15 cellular contexts compared by ENCODE assay signal in genomic region chr20:23635768-23636090, GRCh38. TPM values are rescaled to one million over a fixed set of nuclear protein-coding genes. Genes with fewer than 3 reads are reported as not detected.
DNase-seq lines count a peak whose midpoint lies in the region; ATAC-seq and TF ChIP-seq lines count a peak whose summit lies in the region.
"Not testable (repeated sequence)": the region's sequence is repeated elsewhere in the genome, so short reads cannot be mapped to it uniquely, and the experiment has no call there.
"Had no signal": no experiment of that assay in that cellular context is flagged by ENCODE, and none has a peak within 500 bp of the region (broad histone marks: within the 10 kb centered on the region; RNA-seq: fewer than 3 reads in every experiment).

No MANE protein-coding gene starts in this region.

- not testable (repeated sequence) for H3K27me3 ChIP-seq in ACC112 (ENCODE audit: insufficient read depth, low read length); PC-9 (ENCODE audit: insufficient read depth, low read depth); heart left ventricle; rectal smooth muscle tissue (ENCODE audit: control insufficient read depth, insufficient read depth, low read length); tibial nerve

- not testable (repeated sequence) for TF ChIP-seq POLR2A in heart left ventricle (IDR thresholded peaks at IDR 0.05); tibial nerve (IDR thresholded peaks at IDR 0.05)

- H3K79me2 ChIP-seq in ACC112 (ENCODE audit: control insufficient read depth, insufficient read depth, low read length, unreplicated experiment): peaks cover 33% of the 10 kb centered on the region
- H3K79me2 ChIP-seq in PC-9 (ENCODE audit: low read depth): peaks cover 29% of the 10 kb centered on the region

- peaks cover 35% of the 10 kb centered on the region for H3K4me1 Mint-ChIP-seq in MCF 10A (ENCODE audit: insufficient read depth, unreplicated experiment)
- H3K4me1 Mint-ChIP-seq in mesothelial cell of epicardium: peaks cover 14% of the 10 kb centered on the region

- not testable (repeated sequence) for DNase-seq in PC-9; MCF 10A (ENCODE audit: unreplicated experiment); epithelial cell of prostate (ENCODE audit: low read depth, low spot score); heart left ventricle; mesothelial cell of epicardium (ENCODE audit: low spot score in 2 of 2, unreplicated experiment in 2 of 2); tibial nerve (ENCODE audit: low spot score in 2 of 2)

- H3F3A ChIP-seq in PC-9 (ENCODE audit: insufficient read depth, low read depth): not testable (repeated sequence)

- not testable (repeated sequence) for H3K27ac ChIP-seq in ACC112 (ENCODE audit: low read depth, low read length); rectal smooth muscle tissue (ENCODE audit: low read depth, low read length)
- H3K27ac ChIP-seq in PC-9: 0 out of 2 replicates have a peak overlapping the region, but pooled peaks have one; percentile 46
- peak overlapping the region; percentile 88 for H3K27ac ChIP-seq in epithelial cell of prostate
- peak overlapping the region in 7 of 12 donors; percentile 31 to 99 (median 97) for H3K27ac ChIP-seq in heart left ventricle
- H3K27ac ChIP-seq in tibial nerve: peak overlapping the region in 3 of 4 donors; percentile 95 to 99 (median 99)

- H3K9me3 ChIP-seq in PC-9 (ENCODE audit: insufficient read depth, low read depth); heart left ventricle; tibial nerve: not testable (repeated sequence)

- 67 to 90% (median 75%) methylated on average over 1 to 2 of the region's 2 CpGs for WGBS in heart left ventricle, 4 donors
- 65 to 78% methylated on average over 2 of the region's 2 CpGs for WGBS in tibial nerve, 2 donors

- not testable (repeated sequence) for TF ChIP-seq CTCF in PC-9 (conservative IDR thresholded peaks at IDR 0.05); MCF 10A (IDR thresholded peaks at IDR 0.05; ENCODE audit: unreplicated experiment); heart left ventricle (IDR thresholded peaks at IDR 0.05); mesothelial cell of epicardium (IDR thresholded peaks at IDR 0.05; ENCODE audit: unreplicated experiment); tibial nerve (IDR thresholded peaks at IDR 0.05)

- not testable (repeated sequence) for H3K9me2 ChIP-seq in PC-9 (ENCODE audit: insufficient read depth)

- peak overlapping the region; percentile 90 for H3K27ac Mint-ChIP-seq in MCF 10A (ENCODE audit: low read depth, unreplicated experiment)
- H3K27ac Mint-ChIP-seq in mesothelial cell of epicardium: not testable (repeated sequence)

- not testable (repeated sequence) for H3K27me3 Mint-ChIP-seq in MCF 10A (ENCODE audit: insufficient read depth, unreplicated experiment); mesothelial cell of epicardium (ENCODE audit: low read depth)

- peaks cover 29% of the 10 kb centered on the region for H3K36me3 Mint-ChIP-seq in MCF 10A (ENCODE audit: insufficient read depth, unreplicated experiment)
- not testable (repeated sequence) for H3K36me3 Mint-ChIP-seq in mesothelial cell of epicardium

- H4K20me1 ChIP-seq in PC-9 (ENCODE audit: insufficient read depth): not testable (repeated sequence)

- not testable (repeated sequence) for H3K9ac ChIP-seq in rectal smooth muscle tissue (ENCODE audit: low read length)

- intact Hi-C loops in PC-9 (cut with micrococcal nuclease; ENCODE audit: unreplicated experiment); MCF 10A (cut with micrococcal nuclease): not testable (repeated sequence)
- intact Hi-C loops in heart left ventricle (cut with DNase I): loop anchor here in 3 of 10 donors (2.0 to 5.0 kb wide), 3 partner anchors 25 to 273 kb away; partner anchors contain the start of gene GZF1 (in 1 of the 3)

- H3K4me1 ChIP-seq in ACC112 (ENCODE audit: control insufficient read depth, insufficient read depth, low read length, unreplicated experiment) (peaks cover 20% of the 10 kb centered on the region), PC-9 (replicated peaks; ENCODE audit: insufficient read depth) (peaks cover 42% of the 10 kb centered on the region), heart left ventricle (peaks cover 0 to 72% (median 28%) of the 10 kb centered on the region in 12 donors), tibial nerve (peaks cover 0 to 65% (median 11%) of the 10 kb centered on the region in 4 donors)
- H3K4me1 ChIP-seq in rectal smooth muscle tissue (ENCODE audit: control insufficient read depth, insufficient read depth, low read length): not testable (repeated sequence)

- not testable (repeated sequence) for H3K9me3 Mint-ChIP-seq in MCF 10A (ENCODE audit: unreplicated experiment); mesothelial cell of epicardium

- CTCF ChIA-PET in PC-9 (lab: Charles Lee): interaction anchor here (1.0 kb wide), 1 partner anchor 31 kb away, joined by 3 read pairs; no protein-coding TSS in a partner anchor
- CTCF ChIA-PET in MCF 10A (lab: Yijun Ruan, JAX): interaction anchor here (0.7 to 2.9 kb wide), 5 partner anchors 27 to 1313 kb away, joined by 3 to 10 read pairs (median 7); partner anchors contain the start of gene CST7

- H3K4me3 Mint-ChIP-seq in MCF 10A (ENCODE audit: unreplicated experiment) (peak overlapping the region; percentile 91), mesothelial cell of epicardium (peak overlapping the region; percentile 84)

- not testable (repeated sequence) for BruUV-seq in PC-9 (replicated peaks; lab: Mats Ljungman, UMichigan); MCF 10A (replicated peaks; lab: Mats Ljungman, UMichigan)

- peak overlapping the region; percentile 94 for H3K4me2 ChIP-seq in PC-9

- not testable (repeated sequence) for ATAC-seq in heart left ventricle

- H3K36me3 ChIP-seq in ACC112 (ENCODE audit: insufficient read depth, low read length); PC-9 (ENCODE audit: low read depth); rectal smooth muscle tissue (ENCODE audit: control insufficient read depth, insufficient read depth, low read length): not testable (repeated sequence)
- peaks cover 0 to 38% (median 28%) of the 10 kb centered on the region in 9 donors for H3K36me3 ChIP-seq in heart left ventricle
- peaks cover 0 to 38% (median 0%) of the 10 kb centered on the region in 3 donors for H3K36me3 ChIP-seq in tibial nerve

- not testable (repeated sequence) for H2AFZ ChIP-seq in ACC112 (ENCODE audit: low read length, unreplicated experiment); PC-9

- TF ChIP-seq EP300 in tibial nerve (IDR thresholded peaks at IDR 0.05): not testable (repeated sequence)

- POLR2A ChIA-PET in PC-9 (lab: Charles Lee; ENCODE audit: unreplicated experiment): not testable (repeated sequence)
- POLR2A ChIA-PET in MCF 10A (lab: Yijun Ruan, JAX): interaction anchor here (0.6 to 4.6 kb wide), 11 partner anchors 9 to 1474 kb away, joined by 3 to 89 read pairs (median 7); partner anchors contain the start of gene GZF1

- peak overlapping the region; percentile 80 for H3K4me3 ChIP-seq in ACC112 (ENCODE audit: low read depth, low read length)
- H3K4me3 ChIP-seq in PC-9: peak overlapping the region; percentile 91; the same call in 1 of the 2 replicates
- peak overlapping the region in 11 of 12 donors; percentile 68 to 100 (median 91) for H3K4me3 ChIP-seq in heart left ventricle
- peak overlapping the region; percentile 83 for H3K4me3 ChIP-seq in rectal smooth muscle tissue (ENCODE audit: low read length)
- H3K4me3 ChIP-seq in tibial nerve: peak overlapping the region in 3 of 4 donors; percentile 72 to 99 (median 92)

RNA-seq across cellular contexts. Expression of gene CST3, which starts 2.0 kb away (rescaled TPM):
- total RNA-seq in PC-9 (2021): 262 and 355 TPM in 2 replicates
- total RNA-seq in MCF 10A (2022): 303 and 315 TPM in 2 replicates
- 1,000 to 10,000 TPM in 3 of 9 donors, 100 to 1,000 TPM in 6; 482 to 1,194 (median 708) TPM for total RNA-seq in heart left ventricle
- polyA plus RNA-seq in heart left ventricle: 100 to 1,000 TPM; 240 to 611 TPM
- total RNA-seq in mesothelial cell of epicardium: 127 to 138 TPM (median 130 TPM) in 3 replicates
- total RNA-seq in tibial nerve: 1,000 to 10,000 TPM in 3 of 4 donors, 100 to 1,000 TPM in 1; 870 to 2,325 (median 1,540) TPM

RNA-seq across cellular contexts. Expression of gene CST9, which starts 30.0 kb away (rescaled TPM):
- not detected in 2 replicates for total RNA-seq in PC-9 (2021)
- total RNA-seq in MCF 10A (2022): not detected in 2 replicates
- not detected for total RNA-seq in heart left ventricle
- polyA plus RNA-seq in heart left ventricle: not detected
- not detected in 3 replicates for total RNA-seq in mesothelial cell of epicardium
- under 1 TPM in 1 of 4 donors, not detected in 3; 0.44 TPM for total RNA-seq in tibial nerve
- total RNA-seq: activated CD4-positive, alpha-beta T cell treated with anti-CD3 and anti-CD28 coated beads, Interleukin-2, amount 10 ng/mL, durations not matched to agents 24 days and 14 days; activated naive CD4-positive, alpha-beta T cell treated with anti-CD3 and anti-CD28 coated beads for 36 hours; activated T-cell treated with anti-CD3 and anti-CD28 coated beads, Interleukin-2, amount 50 U/mL, for 72 hours; H7; LHCN-M2; mesenteric fat pad; RPMI7951 had no signal

RNA-seq across cellular contexts. Expression of gene CST4, which starts 53.1 kb away (rescaled TPM):
- 0.78 TPM in 1 of 2 replicates, not detected in the other for total RNA-seq in PC-9 (2021)
- not detected in 2 replicates for total RNA-seq in MCF 10A (2022)
- total RNA-seq in heart left ventricle: not detected
- not detected for polyA plus RNA-seq in heart left ventricle
- not detected in 3 replicates for total RNA-seq in mesothelial cell of epicardium
- total RNA-seq in tibial nerve: not detected
- total RNA-seq: activated CD4-positive, alpha-beta T cell treated with anti-CD3 and anti-CD28 coated beads, Interleukin-2, amount 10 ng/mL, durations not matched to agents 24 days and 14 days; activated naive CD4-positive, alpha-beta T cell treated with anti-CD3 and anti-CD28 coated beads for 36 hours; activated T-cell treated with anti-CD3 and anti-CD28 coated beads, Interleukin-2, amount 50 U/mL, for 72 hours; H7; LHCN-M2; mesenteric fat pad; RPMI7951 had no signal
